22 cellular contexts compared by ENCODE assay signal in genomic region chr2:16151651-16152050, GRCh38.
"Had no signal": no experiment of that assay in that cellular context is flagged by ENCODE, and none has a peak within 500 bp of the region (broad histone marks: within the 10 kb centered on the region; RNA-seq: fewer than 3 reads in every experiment).

No MANE protein-coding gene starts in this region.

- H3K4me1 Mint-ChIP-seq: immature natural killer cell, naive B cell had no signal

- H3K9me3 Mint-ChIP-seq: dendritic cell treated with granulocyte-macrophage colony-stimulating factor and Interleukin-4, amounts not matched to agents 40 ng/mL and 50 ng/mL, for 4 days; endodermal cell; mesothelial cell of epicardium had no signal

- H3K4me3 ChIP-seq: colonic mucosa, gastroesophageal sphincter, heart left ventricle, hepatocyte, left lung, lower lobe of right lung, mucosa of descending colon had no signal

- DNase-seq: colonic mucosa; cortex of kidney; effector CD8-positive, alpha-beta T cell; effector memory CD8-positive, alpha-beta T cell; endodermal cell; erythroblast; foreskin keratinocyte; heart left ventricle; hypothalamus; immature natural killer cell; left cardiac atrium; left lung; left ventricle myocardium superior; lower lobe of right lung; mesenchymal stem cell; mucosa of descending colon; naive B cell had no signal

- H3K27me3 Mint-ChIP-seq: dendritic cell treated with granulocyte-macrophage colony-stimulating factor and Interleukin-4, amounts not matched to agents 40 ng/mL and 50 ng/mL, for 4 days; effector memory CD8-positive, alpha-beta T cell; naive B cell had no signal

- ATAC-seq: effector memory CD8-positive, alpha-beta T cell; esophagus mucosa; foreskin keratinocyte; gastroesophageal sphincter; heart left ventricle; left cardiac atrium; left lung; left ventricle myocardium superior; lower lobe of right lung; mucosa of descending colon had no signal

- H3K9me3 ChIP-seq: colonic mucosa, gastroesophageal sphincter, heart left ventricle, left lung, lower lobe of right lung, mucosa of descending colon had no signal

- H3K4me3 Mint-ChIP-seq: dendritic cell treated with granulocyte-macrophage colony-stimulating factor and Interleukin-4, amounts not matched to agents 40 ng/mL and 50 ng/mL, for 4 days; effector memory CD8-positive, alpha-beta T cell; endodermal cell; immature natural killer cell; mesothelial cell of epicardium; naive B cell had no signal

- H3K27ac Mint-ChIP-seq: dendritic cell treated with granulocyte-macrophage colony-stimulating factor and Interleukin-4, amounts not matched to agents 40 ng/mL and 50 ng/mL, for 4 days; effector memory CD8-positive, alpha-beta T cell; endodermal cell; immature natural killer cell; mesothelial cell of epicardium; naive B cell had no signal

- H3K36me3 Mint-ChIP-seq: immature natural killer cell, mesothelial cell of epicardium, naive B cell had no signal

- H3K36me3 ChIP-seq: colonic mucosa, gastroesophageal sphincter, heart left ventricle, left lung, lower lobe of right lung had no signal

- H3K27me3 ChIP-seq: colonic mucosa, foreskin keratinocyte, gastroesophageal sphincter, heart left ventricle, hepatocyte, left lung had no signal

- H3K4me1 ChIP-seq: colonic mucosa, foreskin keratinocyte, gastroesophageal sphincter, heart left ventricle, left lung, lower lobe of right lung had no signal
